Comparison of ENCODE assay signal across 9 cellular contexts in the genomic region with DNA sequence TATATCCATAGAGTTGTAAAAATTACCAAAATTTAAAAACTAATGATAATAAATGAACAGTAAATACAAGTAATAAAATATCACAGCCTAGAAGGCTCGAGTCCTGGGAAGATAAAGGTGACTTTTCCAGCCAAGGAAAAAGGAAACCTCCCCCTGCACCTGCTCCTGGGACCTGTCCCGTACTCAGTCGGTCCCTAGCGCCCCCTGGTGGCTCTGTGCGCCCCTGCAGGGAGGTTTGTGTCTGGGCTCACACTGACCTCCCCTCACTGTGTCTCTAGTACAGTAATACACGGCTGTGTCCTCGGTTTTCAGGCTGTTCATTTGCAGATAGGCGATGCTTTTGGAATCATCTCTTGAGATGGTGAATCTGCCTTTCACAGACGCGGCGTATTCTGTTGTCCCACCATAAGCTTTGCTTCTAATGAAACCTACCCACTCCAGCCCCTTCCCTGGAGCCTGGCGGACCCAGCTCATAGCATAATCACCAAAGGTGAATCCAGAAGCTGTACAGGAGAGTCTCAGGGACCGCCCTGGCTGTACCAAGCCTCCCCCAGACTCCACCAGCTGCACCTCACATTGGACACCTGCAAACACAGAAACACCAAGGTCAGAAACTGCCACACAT.
DNase-seq lines count a peak whose midpoint lies in the region; ATAC-seq and TF ChIP-seq lines count a peak whose summit lies in the region.
"Had no signal": no experiment of that assay in that cellular context is flagged by ENCODE, and none has a peak within 500 bp of the region (broad histone marks: within the 10 kb centered on the region; RNA-seq: fewer than 3 reads in every experiment).

No MANE protein-coding gene starts in this region.

- no TSS peak for BruUV-seq in Calu3 (replicated peaks; lab: Mats Ljungman, UMichigan)

- H3K4me3 Mint-ChIP-seq in Calu3 (ENCODE audit: low read depth, unreplicated experiment): no peak overlapping the region
- H3K4me3 Mint-ChIP-seq in central memory CD8-positive, alpha-beta T cell: no peak overlapping the region

- peak; percentile 81 for DNase-seq in Calu3
- DNase-seq in MG63: peak; percentile 34
- peak; percentile 49 to 65 for DNase-seq in central memory CD8-positive, alpha-beta T cell (ENCODE audit: low spot score in 2 of 2)
- peak; percentile 71 to 77 for DNase-seq in stimulated activated CD4-positive, alpha-beta T cell treated with anti-CD3 and anti-CD28 coated beads, Interleukin-1b, Interleukin-23, amount 100 ng/mL, for 4 hours (ENCODE audit: low read depth in 2 of 2)
- no peak for DNase-seq in NCI-H2227 treated with DMSO at 0.1 percent for 48 hours (lab: John Stamatoyannopoulos, UW)

- CTCF ChIA-PET in Calu3 (lab: Charles Lee): interaction anchor here (0.7 kb wide), 1 partner anchor 121 kb away, joined by 3 read pairs; no protein-coding TSS in a partner anchor

- H3K4me3 ChIP-seq in MG63: no peak overlapping the region
- H3K4me3 ChIP-seq in WI38 (ENCODE audit: low read depth, low read length): no peak overlapping the region
- H3K4me3 ChIP-seq: HAP-1 had no signal

- intact Hi-C loops in Calu3 (cut with micrococcal nuclease; ENCODE audit: unreplicated experiment): no loop called here

- H3K27me3 ChIP-seq in MG63: no peaks in the 10 kb centered on the region

- no peaks in the 10 kb centered on the region for H3K36me3 Mint-ChIP-seq in Calu3 (ENCODE audit: insufficient read depth, unreplicated experiment)
- no peaks in the 10 kb centered on the region for H3K36me3 Mint-ChIP-seq in central memory CD8-positive, alpha-beta T cell (ENCODE audit: insufficient read depth)

- TF ChIP-seq CTCF in Calu3 (IDR thresholded peaks at IDR 0.05; ENCODE audit: unreplicated experiment) (peak; percentile 60), WI38 (IDR thresholded peaks at IDR 0.05; ENCODE audit: low read depth, low read length) (0 out of 2 replicates have a peak, but pooled peaks have one; percentile 16)

- H3K9me3 ChIP-seq in MG63: no peaks in the 10 kb centered on the region
- H3K9me3 ChIP-seq: HAP-1 had no signal

- H3K36me3 ChIP-seq in MG63: no peaks in the 10 kb centered on the region
- H3K36me3 ChIP-seq: HAP-1 had no signal

- peaks cover 13% of the 10 kb centered on the region for H3K27me3 Mint-ChIP-seq in Calu3 (ENCODE audit: unreplicated experiment)
- peaks cover 23% of the 10 kb centered on the region for H3K27me3 Mint-ChIP-seq in central memory CD8-positive, alpha-beta T cell

- no peak overlapping the region for H3K27ac Mint-ChIP-seq in Calu3 (ENCODE audit: unreplicated experiment)
- no peak overlapping the region for H3K27ac Mint-ChIP-seq in central memory CD8-positive, alpha-beta T cell (ENCODE audit: low read depth)

- ATAC-seq in central memory CD8-positive, alpha-beta T cell (replicated peaks; ENCODE audit: extremely low read depth, poor library complexity, severe bottlenecking): no peak
- ATAC-seq in HG03342 (IDR thresholded peaks at IDR 0.05; ENCODE audit: unreplicated experiment) (no peak), HG02798 (IDR thresholded peaks at IDR 0.05; ENCODE audit: poor library complexity, unreplicated experiment) (no peak)

- no peaks in the 10 kb centered on the region for H3K9me3 Mint-ChIP-seq in Calu3 (ENCODE audit: low read depth, unreplicated experiment)
- H3K9me3 Mint-ChIP-seq in central memory CD8-positive, alpha-beta T cell: no peaks in the 10 kb centered on the region

- no peaks in the 10 kb centered on the region for H3K4me1 Mint-ChIP-seq in Calu3 (ENCODE audit: low read depth, unreplicated experiment)
- H3K4me1 Mint-ChIP-seq in central memory CD8-positive, alpha-beta T cell: no peaks in the 10 kb centered on the region
